In the genomic region with DNA sequence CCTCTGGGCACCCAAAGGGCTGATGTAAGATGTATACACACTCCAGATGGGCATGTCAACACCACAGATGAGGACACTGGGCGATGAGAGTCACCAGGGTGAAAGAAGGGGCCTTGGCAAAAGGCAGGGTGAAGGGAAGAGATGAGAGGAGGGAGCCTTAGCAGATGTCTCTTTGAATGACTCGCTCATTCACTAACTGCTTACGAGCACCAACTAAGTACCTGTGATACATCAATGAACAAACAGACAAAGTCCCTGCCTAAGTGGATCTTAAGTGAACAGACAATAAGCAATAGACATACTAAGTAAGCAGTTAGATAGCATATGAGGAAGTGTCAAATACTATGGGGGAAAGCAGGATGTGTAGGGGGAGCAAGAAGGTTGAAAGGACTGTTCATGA, we compare ENCODE assay signal across 18 cellular contexts. TPM values are rescaled to one million over a fixed set of nuclear protein-coding genes. Genes with fewer than 3 reads are reported as not detected.
A peak's percentile ranks its signal among the peaks of the same experiment; 100 is the strongest.
DNase-seq lines count a peak whose midpoint lies in the region; ATAC-seq and TF ChIP-seq lines count a peak whose summit lies in the region.
"Had no signal": no experiment of that assay in that cellular context is flagged by ENCODE, and none has a peak within 500 bp of the region (broad histone marks: within the 10 kb centered on the region; RNA-seq: fewer than 3 reads in every experiment).

No MANE protein-coding gene starts in this region.

- H3K36me3 Mint-ChIP-seq in activated naive CD4-positive, alpha-beta T cell treated with anti-CD3 and anti-CD28 coated beads, Interleukin-2, amount 50 U/mL, for 24 hours = no peaks in the 10 kb centered on the region
- peaks cover 12% of the 10 kb centered on the region for H3K36me3 Mint-ChIP-seq in activated naive CD4-positive, alpha-beta T cell treated with anti-CD3 and anti-CD28 coated beads for 36 hours (ENCODE audit: low read depth)
- peaks cover 10% of the 10 kb centered on the region for H3K36me3 Mint-ChIP-seq in neural crest cell (ENCODE audit: low read depth)

- peaks cover 10% of the 10 kb centered on the region for H3K4me1 ChIP-seq in PC-3 (ENCODE audit: insufficient read depth, low read length)
- H3K4me1 ChIP-seq: HAP-1 had no signal

- H3K4me3 ChIP-seq in PC-3 (ENCODE audit: low read length) (no peak overlapping the region), H7 (ENCODE audit: insufficient read depth, low read depth, low read length) (no peak overlapping the region)
- H3K4me3 ChIP-seq: HAP-1 had no signal

- H3K79me2 ChIP-seq in PC-3 (ENCODE audit: low read length) = peaks cover 18% of the 10 kb centered on the region

- H3K4me3 Mint-ChIP-seq in activated naive CD4-positive, alpha-beta T cell treated with anti-CD3 and anti-CD28 coated beads, Interleukin-2, amount 50 U/mL, for 24 hours = no peak overlapping the region
- no peak overlapping the region for H3K4me3 Mint-ChIP-seq in activated naive CD4-positive, alpha-beta T cell treated with anti-CD3 and anti-CD28 coated beads for 36 hours
- H3K4me3 Mint-ChIP-seq in neural crest cell = no peak overlapping the region

- H3K9ac ChIP-seq in PC-3 (ENCODE audit: low read length) = no peak overlapping the region

- no peak for DNase-seq in activated naive CD4-positive, alpha-beta T cell treated with anti-CD3 and anti-CD28 coated beads for 36 hours
- peak; percentile 35 for DNase-seq in PC-3
- no peak for DNase-seq in neural crest cell (ENCODE audit: low read depth, low spot score)
- DNase-seq in AG08395 (ENCODE audit: low spot score) = no peak
- no peak for DNase-seq in H7
- DNase-seq: C1 segment of cervical spinal cord; COR-L47; DMS79 treated with DMSO at 0.1 percent for 48 hours; NCI-H1694; NCI-H2171; NCI-H524 treated with DMSO at 0.1 percent for 48 hours; NK-92 treated with Interleukin-12 subunit alpha and Interleukin-12 subunit beta, amount 100 ng/mL, for 24 hours; OCI-M1 had no signal

- no peaks in the 10 kb centered on the region for H3F3A ChIP-seq in PC-3 (ENCODE audit: low read length, unreplicated experiment)

- no TSS peak for BruUV-seq in PC-3 (replicated peaks; lab: Mats Ljungman, UMichigan)

- H2AFZ ChIP-seq in PC-3 (ENCODE audit: low read length) = no peak overlapping the region

- TF ChIP-seq CTCF in PC-3 (conservative IDR thresholded peaks at IDR 0.05; ENCODE audit: low read depth, low read length) = no peak
- TF ChIP-seq CTCF in neural crest cell (conservative IDR thresholded peaks at IDR 0.05) = no peak

- peaks cover 9% of the 10 kb centered on the region for H3K4me1 Mint-ChIP-seq in activated naive CD4-positive, alpha-beta T cell treated with anti-CD3 and anti-CD28 coated beads, Interleukin-2, amount 50 U/mL, for 24 hours
- H3K4me1 Mint-ChIP-seq in activated naive CD4-positive, alpha-beta T cell treated with anti-CD3 and anti-CD28 coated beads for 36 hours (ENCODE audit: low read depth) = peaks cover 8% of the 10 kb centered on the region
- H3K4me1 Mint-ChIP-seq in neural crest cell = peaks cover 37% of the 10 kb centered on the region

- peak overlapping the region; percentile 42 for H3K27ac Mint-ChIP-seq in activated naive CD4-positive, alpha-beta T cell treated with anti-CD3 and anti-CD28 coated beads, Interleukin-2, amount 50 U/mL, for 24 hours
- H3K27ac Mint-ChIP-seq in activated naive CD4-positive, alpha-beta T cell treated with anti-CD3 and anti-CD28 coated beads for 36 hours = no peak overlapping the region
- peak overlapping the region; percentile 44 for H3K27ac Mint-ChIP-seq in neural crest cell (ENCODE audit: unreplicated experiment)

- H3K4me2 ChIP-seq in PC-3 (ENCODE audit: low read length) = no peak overlapping the region

- CTCF ChIA-PET in activated naive CD4-positive, alpha-beta T cell treated with anti-CD3 and anti-CD28 coated beads for 36 hours (lab: Charles Lee) = no interaction called here
- CTCF ChIA-PET in PC-3 (lab: Charles Lee) = no interaction called here

- H3K9me3 ChIP-seq in PC-3 (ENCODE audit: low read length) = no peaks in the 10 kb centered on the region
- H3K9me3 ChIP-seq: HAP-1 had no signal

- peak overlapping the region; percentile 18; the same call in 1 of the 2 replicates for H3K27ac ChIP-seq in PC-3 (ENCODE audit: low read length)

- no peaks in the 10 kb centered on the region for H4K20me1 ChIP-seq in PC-3 (ENCODE audit: low read length)

- intact Hi-C loops in activated naive CD4-positive, alpha-beta T cell treated with anti-CD3 and anti-CD28 coated beads for 36 hours (cut with micrococcal nuclease) = no loop called here
- intact Hi-C loops in PC-3 (cut with micrococcal nuclease) = no loop called here

- H3K27me3 Mint-ChIP-seq in activated naive CD4-positive, alpha-beta T cell treated with anti-CD3 and anti-CD28 coated beads, Interleukin-2, amount 50 U/mL, for 24 hours = peaks cover 5% of the 10 kb centered on the region
- peaks cover 5% of the 10 kb centered on the region for H3K27me3 Mint-ChIP-seq in activated naive CD4-positive, alpha-beta T cell treated with anti-CD3 and anti-CD28 coated beads for 36 hours (ENCODE audit: low read depth)
- peaks cover 3% of the 10 kb centered on the region for H3K27me3 Mint-ChIP-seq in neural crest cell (ENCODE audit: low read depth)

- ATAC-seq in PC-3 (peak; percentile 54; the same call in 1 of the 2 replicates), HG02759 (IDR thresholded peaks at IDR 0.05; ENCODE audit: unreplicated experiment) (no peak), GM21526 (IDR thresholded peaks at IDR 0.05; ENCODE audit: low FRiP score, unreplicated experiment) (no peak)

- POLR2A ChIA-PET in PC-3 (lab: Charles Lee; ENCODE audit: unreplicated experiment) = interaction anchor here (0.7 kb wide), 1 partner anchor 45 kb away, joined by 3 read pairs; no protein-coding TSS in a partner anchor

- no peaks in the 10 kb centered on the region for H3K27me3 ChIP-seq in PC-3 (ENCODE audit: low read length)
- peaks cover 2% of the 10 kb centered on the region; the same call in 1 of the 2 replicates for H3K27me3 ChIP-seq in H7 (ENCODE audit: control insufficient read depth, insufficient read depth, low read length)

- no peaks in the 10 kb centered on the region for H3K9me2 ChIP-seq in PC-3 (replicated peaks; ENCODE audit: low read length)

- H3K36me3 ChIP-seq in PC-3 (ENCODE audit: low read depth, low read length) = no peaks in the 10 kb centered on the region; the same call in 1 of the 2 replicates
- H3K36me3 ChIP-seq in H7 (replicated peaks; ENCODE audit: control insufficient read depth, insufficient read depth, low read length) = no peaks in the 10 kb centered on the region
- H3K36me3 ChIP-seq: HAP-1 had no signal

- H3K9me3 Mint-ChIP-seq in activated naive CD4-positive, alpha-beta T cell treated with anti-CD3 and anti-CD28 coated beads, Interleukin-2, amount 50 U/mL, for 24 hours = no peaks in the 10 kb centered on the region
- no peaks in the 10 kb centered on the region for H3K9me3 Mint-ChIP-seq in activated naive CD4-positive, alpha-beta T cell treated with anti-CD3 and anti-CD28 coated beads for 36 hours
- peaks cover 5% of the 10 kb centered on the region for H3K9me3 Mint-ChIP-seq in neural crest cell

RNA-seq across cellular contexts. Expression of a gene that starts 7.5 kb away (rescaled TPM):
- total RNA-seq in activated naive CD4-positive, alpha-beta T cell treated with anti-CD3 and anti-CD28 coated beads for 36 hours = 1 to 10 TPM; 6.0 to 6.7 TPM
- total RNA-seq in PC-3 (2014; rRNA removed) = 80.8 and 83.8 TPM in 2 replicates
- 17.3 and 18.9 TPM in 2 replicates for total RNA-seq in neural crest cell
- total RNA-seq in H7 (2014; rRNA removed; shearing (Covaris generic)) = 0.83 and 4.0 TPM in 2 replicates
- total RNA-seq: SK-MEL-5 had no signal
